Comparison of ENCODE assay signal across 13 cellular contexts in genomic region chr13:32211788-32212187, GRCh38.
DNase-seq lines count a peak whose midpoint lies in the region; ATAC-seq lines count a peak whose summit lies in the region.
"Had no signal": no experiment of that assay in that cellular context is flagged by ENCODE, and none has a peak within 500 bp of the region (broad histone marks: within the 10 kb centered on the region; RNA-seq: fewer than 3 reads in every experiment).

No MANE protein-coding gene starts in this region.

- peak; percentile 65 to 86 for ATAC-seq in left cardiac atrium
- no peak for ATAC-seq in HG03108 (IDR thresholded peaks at IDR 0.05; ENCODE audit: unreplicated experiment)
- no peak for ATAC-seq in HG02884 (IDR thresholded peaks at IDR 0.05; ENCODE audit: unreplicated experiment)
- ATAC-seq: activated CD4-positive, alpha-beta T cell treated with anti-CD3 and anti-CD28 coated beads for 36 hours had no signal

- H3K9ac ChIP-seq in skeletal muscle satellite cell (ENCODE audit: low read depth, low read length): peak overlapping the region; percentile 74

- H3K9me3 ChIP-seq in skeletal muscle satellite cell (replicated peaks; ENCODE audit: low read length): no peaks in the 10 kb centered on the region

- H3K36me3 ChIP-seq in skeletal muscle satellite cell (ENCODE audit: insufficient read depth, low read length): peaks cover 4% of the 10 kb centered on the region

- peaks cover 21% of the 10 kb centered on the region for H3K4me1 ChIP-seq in skeletal muscle satellite cell (ENCODE audit: control insufficient read depth, insufficient read depth, low read length)

- peak overlapping the region; percentile 65 for H3K4me2 ChIP-seq in skeletal muscle satellite cell (ENCODE audit: low read length)

- peak; percentile 95 for DNase-seq in GM04503 (ENCODE audit: low read depth)
- peak; percentile 95 for DNase-seq in amniotic epithelial cell (ENCODE audit: low read depth)
- no peak for DNase-seq in left cardiac atrium
- no peak for DNase-seq in activated gamma-delta T cell treated with Interleukin-2 at 50 U/mL for 16 hours
- DNase-seq in stimulated activated CD4-positive, alpha-beta T cell treated with anti-CD3 and anti-CD28 coated beads, Interleukin-15, amount 100 ng/mL, for 24 hours: no peak
- DNase-seq: activated CD4-positive, alpha-beta T cell treated with anti-CD3 and anti-CD28 coated beads for 36 hours; activated effector memory CD4-positive, alpha-beta T cell treated with anti-CD3 and anti-CD28 coated beads, Interleukin-2, amount 50 U/mL, for 16 hours; DMS 273 treated with DMSO at 0.1 percent for 48 hours; NCI-H1105 treated with DMSO at 0.1 percent for 48 hours; NCI-H526 had no signal

- intact Hi-C loops in left cardiac atrium (cut with DNase I): no loop called here

- no peaks in the 10 kb centered on the region for H3K27me3 ChIP-seq in skeletal muscle satellite cell (ENCODE audit: control insufficient read depth, insufficient read depth, low read length)

- H3K4me3 ChIP-seq in skeletal muscle satellite cell (ENCODE audit: low read length): peak overlapping the region; percentile 43

Comparison
In these comparisons a context has a peak if more than half of its experiments do, and no peak if none do; other contexts are left out.
1. DNase-seq: peak in GM04503 (single experiment) and amniotic epithelial cell (single experiment); none in left cardiac atrium (single experiment), activated gamma-delta T cell treated with Interleukin-2 at 50 U/mL for 16 hours (single experiment) and stimulated activated CD4-positive, alpha-beta T cell treated with anti-CD3 and anti-CD28 coated beads, Interleukin-15, amount 100 ng/mL, for 24 hours (single experiment).
2. ATAC-seq: peak in left cardiac atrium (2 of 2); none in HG03108 (single experiment) and HG02884 (single experiment).